In the genomic region with DNA sequence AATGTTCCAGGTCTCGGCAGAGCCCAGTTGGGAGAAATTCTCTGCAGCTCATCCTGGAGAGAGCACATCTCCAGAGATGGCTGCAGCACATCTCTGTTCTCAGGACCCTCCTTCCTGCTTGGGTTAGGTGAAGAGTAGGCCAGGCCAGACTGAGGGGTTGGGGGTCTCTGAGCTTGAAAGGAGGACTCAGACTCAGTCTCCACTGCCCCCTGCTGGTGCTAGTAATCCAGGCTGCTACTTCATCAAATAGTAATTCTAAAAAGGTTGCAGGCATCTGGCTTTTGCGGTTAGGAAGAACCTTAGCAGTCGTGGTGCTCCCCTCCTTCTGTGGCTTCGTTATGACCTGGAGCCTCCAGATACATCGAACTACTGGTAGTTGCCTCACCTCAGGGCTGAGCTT, we compare ENCODE assay signal across 8 cellular contexts.
A peak's percentile ranks its signal among the peaks of the same experiment; 100 is the strongest.
DNase-seq lines count a peak whose midpoint lies in the region; ATAC-seq and TF ChIP-seq lines count a peak whose summit lies in the region.

No MANE protein-coding gene starts in this region.

- no peak for ATAC-seq in GM21528 (IDR thresholded peaks at IDR 0.05; ENCODE audit: low FRiP score, unreplicated experiment)

- TF ChIP-seq CTCF in epithelial cell of esophagus (IDR thresholded peaks at IDR 0.05; ENCODE audit: insufficient read depth, low read depth, low read length, missing control alignments) (peak; percentile 48), retinal pigment epithelial cell (conservative IDR thresholded peaks at IDR 0.05; ENCODE audit: low read depth, low read length) (peak; percentile 72)

- peak; percentile 58 for DNase-seq in activated CD4-positive, alpha-beta T cell treated with anti-CD3 and anti-CD28 coated beads for 48 hours
- DNase-seq in activated CD4-positive, alpha-beta T cell treated with anti-CD3 and anti-CD28 coated beads, Interleukin-2, amount 50 U/mL, for 4 hours: no peak
- peak; percentile 61 for DNase-seq in NCI-H69 (lab: John Stamatoyannopoulos, UW)
- peak; percentile 33 for DNase-seq in epithelial cell of esophagus (ENCODE audit: low read depth)
- DNase-seq in retinal pigment epithelial cell (ENCODE audit: low read depth): no peak
- no peak for DNase-seq in HCEC 1CT
- no peak for DNase-seq in HuH-7.5 (ENCODE audit: low spot score)

- H3K4me3 ChIP-seq in epithelial cell of esophagus (ENCODE audit: low read length) (no peak overlapping the region), retinal pigment epithelial cell (ENCODE audit: low read length) (no peak overlapping the region)

Comparison
In these comparisons a context has a peak if more than half of its experiments do, and no peak if none do; other contexts are left out.
1. DNase-seq: peak in activated CD4-positive, alpha-beta T cell treated with anti-CD3 and anti-CD28 coated beads for 48 hours (single experiment), NCI-H69 (single experiment) and epithelial cell of esophagus (single experiment); none in activated CD4-positive, alpha-beta T cell treated with anti-CD3 and anti-CD28 coated beads, Interleukin-2, amount 50 U/mL, for 4 hours (0 of 2), retinal pigment epithelial cell (single experiment), HCEC 1CT (single experiment) and HuH-7.5 (single experiment).